Comparison of ENCODE assay signal across 11 cellular contexts in the genomic region with DNA sequence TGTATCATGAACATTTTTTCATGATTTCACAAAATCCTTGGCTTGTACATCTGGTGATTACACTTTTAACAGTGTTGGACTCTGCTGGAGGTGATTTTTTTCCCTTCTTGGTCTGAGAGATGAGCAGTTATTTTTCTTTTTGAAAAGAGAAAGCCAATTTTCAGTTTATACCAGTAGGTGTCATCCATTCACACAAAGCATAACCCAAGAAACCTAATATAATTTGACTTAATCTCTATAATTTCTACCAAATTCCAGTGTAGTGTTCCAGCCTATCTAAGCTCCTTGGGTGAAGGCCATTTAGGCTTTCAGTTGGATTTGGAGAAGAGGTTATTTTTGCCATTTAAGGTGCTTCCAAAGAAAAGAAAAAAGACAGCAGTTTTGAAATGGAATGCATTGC. TPM values are rescaled to one million over a fixed set of nuclear protein-coding genes. Genes with fewer than 3 reads are reported as not detected.
DNase-seq lines count a peak whose midpoint lies in the region; ATAC-seq and TF ChIP-seq lines count a peak whose summit lies in the region.
"Had no signal": no experiment of that assay in that cellular context is flagged by ENCODE, and none has a peak within 500 bp of the region (broad histone marks: within the 10 kb centered on the region; RNA-seq: fewer than 3 reads in every experiment).

No MANE protein-coding gene starts in this region.

- H3K9me3 Mint-ChIP-seq in naive thymus-derived CD8-positive, alpha-beta T cell, result peaks cover 0 to 8% (median 0%) of the 10 kb centered on the region in 9 donors

- CTCF ChIA-PET in GM10248 (lab: Yijun Ruan, JAX), result interaction anchor here (0.6 to 1.7 kb wide), 3 partner anchors 19 to 248 kb away, joined by 3 to 6 read pairs (median 4); no protein-coding TSS in a partner anchor

- H3K36me3 ChIP-seq in Loucy (ENCODE audit: insufficient read depth, low read length), result no peaks in the 10 kb centered on the region
- no peaks in the 10 kb centered on the region for H3K36me3 ChIP-seq in breast epithelium
- H3K36me3 ChIP-seq in Peyer's patch, result no peaks in the 10 kb centered on the region

- no peak overlapping the region for H2AFZ ChIP-seq in Loucy (ENCODE audit: low read length)

- no peaks in the 10 kb centered on the region for H3F3A ChIP-seq in Loucy (ENCODE audit: low read depth)

- TF ChIP-seq CTCF in GM10248 (IDR thresholded peaks at IDR 0.05; ENCODE audit: control extremely low read depth, extremely low read depth, low read depth, missing control alignments) (peak; percentile 33), Loucy (conservative IDR thresholded peaks at IDR 0.05; ENCODE audit: low read length) (peak; percentile 71), breast epithelium (IDR thresholded peaks at IDR 0.05) (peak in 2 of 3 donors; percentile 9 to 16), Peyer's patch (IDR thresholded peaks at IDR 0.05) (peak in 3 of 6 experiments; percentile 20 to 27 (median 25))

- H3K4me3 Mint-ChIP-seq in naive thymus-derived CD8-positive, alpha-beta T cell, result no peak overlapping the region
- H3K4me3 Mint-ChIP-seq: naive B cell had no signal

- no peaks in the 10 kb centered on the region for H4K20me1 ChIP-seq in Loucy (ENCODE audit: insufficient read depth, low read length, poor library complexity, severe bottlenecking)

- peaks cover 3% of the 10 kb centered on the region for H3K4me1 ChIP-seq in Loucy (ENCODE audit: insufficient read depth, low read length, poor library complexity, severe bottlenecking)
- H3K4me1 ChIP-seq in breast epithelium, result no peaks in the 10 kb centered on the region
- no peaks in the 10 kb centered on the region for H3K4me1 ChIP-seq in Peyer's patch

- DNase-seq in GM10248 (ENCODE audit: extremely low spot score) (no peak), breast epithelium (ENCODE audit: low spot score in 2 of 2) (no peak), Peyer's patch (no peak)
- peak in 2 of 10 donors; percentile 39 to 42 for DNase-seq in naive thymus-derived CD8-positive, alpha-beta T cell
- DNase-seq: activated CD4-positive, alpha-beta T cell treated with anti-CD3 and anti-CD28 coated beads, Interleukin-2, amount 50 U/mL, for 4 hours; naive B cell; stimulated activated CD8-positive, alpha-beta memory T cell treated with anti-CD3 and anti-CD28 coated beads, Interleukin-4, amount 100 ng/mL, for 48 hours had no signal

- POLR2A ChIA-PET in GM10248 (lab: Yijun Ruan, JAX), result no interaction called here
- POLR2A ChIA-PET in naive thymus-derived CD8-positive, alpha-beta T cell (lab: Charles Lee), result interaction anchor here (0.6 to 1.2 kb wide), 2 partner anchors 12 to 60 kb away, joined by 3 read pairs; no protein-coding TSS in a partner anchor

- H3K27me3 ChIP-seq in Loucy (ENCODE audit: insufficient read depth, low read length, poor library complexity, severe bottlenecking), result no peaks in the 10 kb centered on the region
- no peaks in the 10 kb centered on the region for H3K27me3 ChIP-seq in breast epithelium
- no peaks in the 10 kb centered on the region for H3K27me3 ChIP-seq in Peyer's patch

- no peaks in the 10 kb centered on the region for H3K79me2 ChIP-seq in Loucy (ENCODE audit: insufficient read depth, low read length)

- H3K27me3 Mint-ChIP-seq in naive thymus-derived CD8-positive, alpha-beta T cell, result peaks cover 0 to 7% (median 1%) of the 10 kb centered on the region in 5 donors

- peak; percentile 23 to 36 for ATAC-seq in naive thymus-derived CD8-positive, alpha-beta T cell
- no peak for ATAC-seq in HG02938 (IDR thresholded peaks at IDR 0.05; ENCODE audit: unreplicated experiment)
- ATAC-seq in HG02798 (IDR thresholded peaks at IDR 0.05; ENCODE audit: poor library complexity, unreplicated experiment), result no peak

- no peak overlapping the region for H3K9ac ChIP-seq in Loucy (ENCODE audit: low read depth, low read length, poor library complexity, severe bottlenecking)

- intact Hi-C loops in breast epithelium (cut with DNase I; ENCODE audit: low total_unique reads), result no loop called here

- no peak overlapping the region for H3K4me2 ChIP-seq in Loucy (ENCODE audit: low read depth, low read length, poor library complexity, severe bottlenecking)

- no peak for TF ChIP-seq POLR2A in breast epithelium (IDR thresholded peaks at IDR 0.05)
- TF ChIP-seq POLR2A in Peyer's patch (IDR thresholded peaks at IDR 0.05), result no peak

- peak overlapping the region in 1 of 10 donors; percentile 72 for H3K27ac Mint-ChIP-seq in naive thymus-derived CD8-positive, alpha-beta T cell
- H3K27ac Mint-ChIP-seq: naive B cell had no signal

- peaks cover 14 to 39% (median 27%) of the 10 kb centered on the region in 4 donors for H3K4me1 Mint-ChIP-seq in naive thymus-derived CD8-positive, alpha-beta T cell
- H3K4me1 Mint-ChIP-seq: naive B cell had no signal

- H3K9me3 ChIP-seq in Loucy (ENCODE audit: insufficient read depth, low read depth, low read length) (no peaks in the 10 kb centered on the region), breast epithelium (no peaks in the 10 kb centered on the region), Peyer's patch (no peaks in the 10 kb centered on the region)

- no peak overlapping the region for H3K27ac ChIP-seq in breast epithelium
- no peak overlapping the region for H3K27ac ChIP-seq in Peyer's patch

- H3K4me3 ChIP-seq in Loucy (ENCODE audit: low read length, poor library complexity, severe bottlenecking) (no peak overlapping the region), breast epithelium (no peak overlapping the region), Peyer's patch (no peak overlapping the region)

- H3K9me2 ChIP-seq in Loucy (replicated peaks; ENCODE audit: low read depth, low read length), result no peaks in the 10 kb centered on the region

- no peaks in the 10 kb centered on the region for H3K36me3 Mint-ChIP-seq in naive thymus-derived CD8-positive, alpha-beta T cell
- H3K36me3 Mint-ChIP-seq: naive B cell had no signal

RNA-seq across cellular contexts. Expression of gene ICOS, which starts 7.7 kb away (rescaled TPM):
- total RNA-seq in breast epithelium (under 1 TPM; 0.33 to 0.64 (median 0.59) TPM), Peyer's patch (1 to 10 TPM in 1 of 4 donors, under 1 TPM in 1, not detected in 2; 0.94 to 1.2 TPM)
- total RNA-seq in naive thymus-derived CD8-positive, alpha-beta T cell, result 10 to 100 TPM; 31.9 to 36.1 TPM
- polyA plus RNA-seq in naive thymus-derived CD8-positive, alpha-beta T cell, result 10 to 100 TPM in 1 of 3 donors, 1 to 10 TPM in 2; 7.5 to 14.0 (median 8.6) TPM
- total RNA-seq: dermis microvascular lymphatic vessel endothelial cell had no signal

Comparison
In these comparisons a context has a peak if more than half of its experiments do, and no peak if none do; other contexts are left out.
1. ATAC-seq: peak in naive thymus-derived CD8-positive, alpha-beta T cell (2 of 2); none in HG02938 (single experiment) and HG02798 (single experiment).
2. RNA of gene ICOS, which starts 7.7 kb away (total RNA-seq): 31.9 to 36.1 TPM in naive thymus-derived CD8-positive, alpha-beta T cell; 0.94 to 1.2 TPM in Peyer's patch and 0.33 to 0.64 TPM in breast epithelium; every median in the first group is over 10 times any median in the second.